Comparison of ENCODE assay signal across 9 cellular contexts in genomic region chr6:27591660-27592059, GRCh38.
A peak's percentile ranks its signal among the peaks of the same experiment; 100 is the strongest.
DNase-seq lines count a peak whose midpoint lies in the region; ATAC-seq and TF ChIP-seq lines count a peak whose summit lies in the region.
"Had no signal": no experiment of that assay in that cellular context is flagged by ENCODE, and none has a peak within 500 bp of the region (broad histone marks: within the 10 kb centered on the region; RNA-seq: fewer than 3 reads in every experiment).

No MANE protein-coding gene starts in this region.

- no peaks in the 10 kb centered on the region for H3F3A ChIP-seq in DOHH2 (ENCODE audit: control insufficient read depth, insufficient read depth)

- peak overlapping the region; percentile 68 for H3K4me2 ChIP-seq in DOHH2 (ENCODE audit: low read length)

- no peak overlapping the region for H3K27ac ChIP-seq in DOHH2 (ENCODE audit: low read depth, low read length)

- no peaks in the 10 kb centered on the region for H4K20me1 ChIP-seq in DOHH2 (ENCODE audit: control insufficient read depth, insufficient read depth, low read depth, low read length)

- TF ChIP-seq CTCF in DOHH2 (IDR thresholded peaks at IDR 0.05; ENCODE audit: low read depth, low read length, poor library complexity, severe bottlenecking): no peak

- ATAC-seq in HG03571 (IDR thresholded peaks at IDR 0.05; ENCODE audit: unreplicated experiment): no peak
- no peak for ATAC-seq in GM19452 (IDR thresholded peaks at IDR 0.05; ENCODE audit: unreplicated experiment)

- peak overlapping the region; percentile 66 for H3K4me3 ChIP-seq in DOHH2 (ENCODE audit: low read length)

- H3K9me2 ChIP-seq in DOHH2 (replicated peaks; ENCODE audit: control insufficient read depth, low read length): no peaks in the 10 kb centered on the region

- H3K9me3 ChIP-seq in DOHH2 (ENCODE audit: control insufficient read depth, insufficient read depth, low read length): no peaks in the 10 kb centered on the region

- H3K79me2 ChIP-seq in DOHH2 (ENCODE audit: control insufficient read depth, low read length): no peaks in the 10 kb centered on the region

- DNase-seq in HS-5 (ENCODE audit: low read depth) (peak; percentile 60), SHP77 treated with DMSO at 0.1 percent for 48 hours (lab: John Stamatoyannopoulos, UW) (peak; percentile 9), iPS-NIHi11 (ENCODE audit: low spot score) (peak; percentile 29), AML-193 (lab: John Stamatoyannopoulos, UW) (no peak)
- no peak for DNase-seq in activated CD8-positive, alpha-beta memory T cell treated with anti-CD3 and anti-CD28 coated beads, Interleukin-2, amount 50 U/mL, for 48 hours
- DNase-seq: hypothalamus had no signal

- H3K27me3 ChIP-seq in DOHH2 (ENCODE audit: control insufficient read depth, low read length): peaks cover 36% of the 10 kb centered on the region

- H3K36me3 ChIP-seq in DOHH2 (ENCODE audit: control insufficient read depth, low read length): no peaks in the 10 kb centered on the region

- H3K4me1 ChIP-seq in DOHH2 (ENCODE audit: control insufficient read depth, low read length): peaks cover 21% of the 10 kb centered on the region

Comparison
In these comparisons a context has a peak if more than half of its experiments do, and no peak if none do; other contexts are left out.
1. DNase-seq: peak in HS-5 (single experiment), SHP77 treated with DMSO at 0.1 percent for 48 hours (single experiment) and iPS-NIHi11 (single experiment); none in activated CD8-positive, alpha-beta memory T cell treated with anti-CD3 and anti-CD28 coated beads, Interleukin-2, amount 50 U/mL, for 48 hours (single experiment) and AML-193 (0 of 2).